ENCODE assay signal across 21 cellular contexts in the genomic region with DNA sequence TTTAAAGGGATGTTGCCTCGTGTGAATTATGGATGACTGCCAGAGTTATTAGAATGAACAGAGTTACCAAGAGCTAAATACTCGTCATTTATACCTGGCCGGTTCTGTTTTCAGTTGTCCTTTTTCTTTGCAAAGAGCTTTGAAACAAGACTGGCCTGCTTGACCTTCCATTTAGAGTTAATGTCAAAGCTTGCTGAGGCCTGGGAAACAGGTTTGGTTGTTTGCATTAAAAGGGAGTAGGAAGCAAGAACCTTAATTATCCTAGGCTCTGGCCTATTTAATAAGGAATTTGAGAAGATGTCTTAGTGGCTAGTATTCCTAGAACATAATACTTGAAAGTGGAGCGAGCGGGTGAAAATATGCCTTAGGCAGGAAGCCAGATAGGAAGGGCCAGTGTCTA.
DNase-seq lines count a peak whose midpoint lies in the region; ATAC-seq, FAIRE-seq and TF ChIP-seq lines count a peak whose summit lies in the region.
"Had no signal": no experiment of that assay in that cellular context is flagged by ENCODE, and none has a peak within 500 bp of the region (broad histone marks: within the 10 kb centered on the region; RNA-seq: fewer than 3 reads in every experiment).

No MANE protein-coding gene starts in this region.

- H3K4me2 ChIP-seq in trophoblast cell (ENCODE audit: low read length) = peak overlapping the region; percentile 25
- H3K4me2 ChIP-seq: neural progenitor cell had no signal

- no peak overlapping the region for H2AFZ ChIP-seq in trophoblast cell (ENCODE audit: insufficient read depth, low read length, poor library complexity)
- H2AFZ ChIP-seq: neural progenitor cell had no signal

- H3K36me3 ChIP-seq in heart left ventricle = no peaks in the 10 kb centered on the region
- no peaks in the 10 kb centered on the region for H3K36me3 ChIP-seq in gastroesophageal sphincter
- no peaks in the 10 kb centered on the region for H3K36me3 ChIP-seq in trophoblast cell (ENCODE audit: control insufficient read depth in 1 of 2, insufficient read depth in 2 of 2, low read length in 2 of 2)
- H3K36me3 ChIP-seq in uterus = no peaks in the 10 kb centered on the region
- H3K36me3 ChIP-seq in pancreas = no peaks in the 10 kb centered on the region
- H3K36me3 ChIP-seq: neural progenitor cell, Peyer's patch, WERI-Rb-1 had no signal

- ATAC-seq in heart left ventricle = no peak
- ATAC-seq in gastroesophageal sphincter = no peak
- ATAC-seq in pancreas = no peak

- H3K27me3 ChIP-seq in heart left ventricle = no peaks in the 10 kb centered on the region
- no peaks in the 10 kb centered on the region for H3K27me3 ChIP-seq in gastroesophageal sphincter
- H3K27me3 ChIP-seq in trophoblast cell (ENCODE audit: insufficient read depth, low read length) = no peaks in the 10 kb centered on the region
- no peaks in the 10 kb centered on the region for H3K27me3 ChIP-seq in uterus
- H3K27me3 ChIP-seq in pancreas = no peaks in the 10 kb centered on the region
- H3K27me3 ChIP-seq: neural progenitor cell, Peyer's patch had no signal

- no peak overlapping the region for H4K91ac ChIP-seq in trophoblast cell (ENCODE audit: low read depth, low read length)

- H2BK12ac ChIP-seq in trophoblast cell (ENCODE audit: low read length) = no peak overlapping the region

- H3K9ac ChIP-seq in trophoblast cell (ENCODE audit: low read length) = no peak overlapping the region
- H3K9ac ChIP-seq: neural progenitor cell had no signal

- no peak overlapping the region for H2BK5ac ChIP-seq in trophoblast cell (ENCODE audit: low read depth, low read length, poor library complexity)

- no peak overlapping the region for H4K12ac ChIP-seq in trophoblast cell (ENCODE audit: low read depth, low read length)

- TF ChIP-seq POLR2A in heart left ventricle (IDR thresholded peaks at IDR 0.05) (no peak), gastroesophageal sphincter (IDR thresholded peaks at IDR 0.05) (no peak), uterus (IDR thresholded peaks at IDR 0.05) (no peak)

- H3K4ac ChIP-seq in trophoblast cell (ENCODE audit: low read depth, low read length) = no peak overlapping the region

- WGBS in heart left ventricle, 4 donors = 35 to 48% (median 45%) methylated on average over 5 of the region's 5 CpGs
- 20 to 61% methylated on average over 5 of the region's 5 CpGs for WGBS in gastroesophageal sphincter (ENCODE audit: low coverage in 1 of 2), 2 donors
- WGBS in trophoblast cell (ENCODE audit: extremely low coverage, insufficient coverage, insufficient read length) = no CpG with 5 or more reads among the region's 5 CpGs
- 61 to 64% methylated on average over 5 of the region's 5 CpGs for WGBS in pancreas, 2 donors

- no peak for FAIRE-seq in pancreas (lab: Jason Lieb, UNC)
- FAIRE-seq: bronchial epithelial cell had no signal

- no peaks in the 10 kb centered on the region for H3K79me2 ChIP-seq in trophoblast cell (ENCODE audit: control insufficient read depth, insufficient read depth, low read length, poor library complexity)

- H3K4me1 ChIP-seq in heart left ventricle = peaks cover 4 to 100% (median 87%) of the 10 kb centered on the region in 12 donors
- H3K4me1 ChIP-seq in gastroesophageal sphincter = peaks cover 10 to 91% (median 41%) of the 10 kb centered on the region in 3 donors
- peaks cover 44 to 58% of the 10 kb centered on the region in 2 experiments for H3K4me1 ChIP-seq in trophoblast cell (ENCODE audit: control insufficient read depth in 1 of 2, insufficient read depth in 2 of 2, low read length in 2 of 2)
- H3K4me1 ChIP-seq in uterus = peaks cover 9 to 27% of the 10 kb centered on the region in 2 donors
- no peaks in the 10 kb centered on the region for H3K4me1 ChIP-seq in pancreas
- H3K4me1 ChIP-seq: neural progenitor cell had no signal

- H2AK5ac ChIP-seq in trophoblast cell (ENCODE audit: low read length) = no peak overlapping the region

- no peak overlapping the region for H2BK120ac ChIP-seq in trophoblast cell (ENCODE audit: insufficient read depth, low read length, poor library complexity)

- H3K27ac ChIP-seq in heart left ventricle (peak overlapping the region; percentile 14 to 82 (median 74)), gastroesophageal sphincter (peak overlapping the region; percentile 4 to 82 (median 80)), trophoblast cell (ENCODE audit: low read depth, low read length) (peak overlapping the region; percentile 63), uterus (peak overlapping the region; percentile 74 to 83), pancreas (no peak overlapping the region)
- H3K27ac ChIP-seq: neural progenitor cell, WERI-Rb-1 had no signal

- no peak for DNase-seq in heart left ventricle
- no peak for DNase-seq in cardiac septum (ENCODE audit: low spot score)
- DNase-seq in trophoblast cell = peak in 1 of 2 donors; percentile 34
- no peak for DNase-seq in uterus
- no peak for DNase-seq in pancreas
- DNase-seq in UCSD-AML1 (lab: John Stamatoyannopoulos, UW; ENCODE audit: unreplicated experiment) = no peak
- DNase-seq in NCI-H2107 treated with DMSO at 0.1 percent for 48 hours (lab: John Stamatoyannopoulos, UW; ENCODE audit: unreplicated experiment) = no peak
- DNase-seq: activated CD4-positive, alpha-beta memory T cell treated with anti-CD3 and anti-CD28 coated beads for 36 hours; activated naive CD8-positive, alpha-beta T cell treated with anti-CD3 and anti-CD28 coated beads for 36 hours; CD4-positive, CD25-positive, alpha-beta regulatory T cell; effector memory CD4-positive, alpha-beta T cell; MV-4-11; NCI-H2081 treated with DMSO at 0.1 percent for 48 hours; NCI-H748 treated with DMSO at 0.1 percent for 48 hours; stimulated activated CD4-positive, alpha-beta T cell treated with anti-CD3 and anti-CD28 coated beads, Interleukin-4, amount 100 ng/mL, for 24 hours; stimulated activated CD8-positive, alpha-beta memory T cell treated with anti-CD3 and anti-CD28 coated beads, Interleukin-4, amount 100 ng/mL, for 48 hours; WERI-Rb-1 had no signal

- no peak for TF ChIP-seq EP300 in gastroesophageal sphincter (IDR thresholded peaks at IDR 0.05)

- no peak overlapping the region for H3K23ac ChIP-seq in trophoblast cell (ENCODE audit: low read length)

- TF ChIP-seq CTCF in heart left ventricle (IDR thresholded peaks at IDR 0.05) (no peak), gastroesophageal sphincter (IDR thresholded peaks at IDR 0.05) (no peak), uterus (IDR thresholded peaks at IDR 0.05) (no peak), pancreas (IDR thresholded peaks at IDR 0.05) (no peak)

- intact Hi-C loops in heart left ventricle (cut with DNase I) (loop anchor here in 3 of 10 donors (5.0 to 10.0 kb wide), 4 partner anchors 121 to 314 kb away; a partner anchor contains a TSS), cardiac septum (cut with DNase I) (loop anchor here (10.0 kb wide), 3 partner anchors 299 to 491 kb away; no protein-coding TSS in a partner anchor), uterus (cut with DNase I; ENCODE audit: low total_unique reads) (no loop called here), pancreas (cut with DNase I) (loop anchor here in 1 of 3 donors (5.0 kb wide), 1 partner anchor 229 kb away; no protein-coding TSS in a partner anchor)

- no peak overlapping the region for H3K14ac ChIP-seq in trophoblast cell (ENCODE audit: low read length)

- peaks cover 22% of the 10 kb centered on the region for H3K79me1 ChIP-seq in trophoblast cell (ENCODE audit: low read length)

- H4K8ac ChIP-seq in trophoblast cell (ENCODE audit: low read depth, low read length) = no peak overlapping the region

- H3K18ac ChIP-seq in trophoblast cell (ENCODE audit: low read length) = no peak overlapping the region

- H3K9me3 ChIP-seq in heart left ventricle = no peaks in the 10 kb centered on the region
- H3K9me3 ChIP-seq in gastroesophageal sphincter = no peaks in the 10 kb centered on the region
- no peaks in the 10 kb centered on the region for H3K9me3 ChIP-seq in trophoblast cell (ENCODE audit: insufficient read depth, low read depth, low read length)
- no peaks in the 10 kb centered on the region for H3K9me3 ChIP-seq in uterus
- H3K9me3 ChIP-seq in pancreas = no peaks in the 10 kb centered on the region
- H3K9me3 ChIP-seq: Peyer's patch had no signal

- H3K4me3 ChIP-seq in heart left ventricle (no peak overlapping the region), gastroesophageal sphincter (no peak overlapping the region), trophoblast cell (ENCODE audit: low read depth, low read length) (no peak overlapping the region), uterus (no peak overlapping the region), pancreas (no peak overlapping the region)
- H3K4me3 ChIP-seq: neural progenitor cell, Peyer's patch had no signal

Comparison
In these comparisons a context has a peak if more than half of its experiments do, and no peak if none do; other contexts are left out.
1. H3K27ac ChIP-seq: peak in heart left ventricle (12 of 12), gastroesophageal sphincter (4 of 4), trophoblast cell (single experiment) and uterus (2 of 2); none in pancreas (0 of 4).